In the genomic region with DNA sequence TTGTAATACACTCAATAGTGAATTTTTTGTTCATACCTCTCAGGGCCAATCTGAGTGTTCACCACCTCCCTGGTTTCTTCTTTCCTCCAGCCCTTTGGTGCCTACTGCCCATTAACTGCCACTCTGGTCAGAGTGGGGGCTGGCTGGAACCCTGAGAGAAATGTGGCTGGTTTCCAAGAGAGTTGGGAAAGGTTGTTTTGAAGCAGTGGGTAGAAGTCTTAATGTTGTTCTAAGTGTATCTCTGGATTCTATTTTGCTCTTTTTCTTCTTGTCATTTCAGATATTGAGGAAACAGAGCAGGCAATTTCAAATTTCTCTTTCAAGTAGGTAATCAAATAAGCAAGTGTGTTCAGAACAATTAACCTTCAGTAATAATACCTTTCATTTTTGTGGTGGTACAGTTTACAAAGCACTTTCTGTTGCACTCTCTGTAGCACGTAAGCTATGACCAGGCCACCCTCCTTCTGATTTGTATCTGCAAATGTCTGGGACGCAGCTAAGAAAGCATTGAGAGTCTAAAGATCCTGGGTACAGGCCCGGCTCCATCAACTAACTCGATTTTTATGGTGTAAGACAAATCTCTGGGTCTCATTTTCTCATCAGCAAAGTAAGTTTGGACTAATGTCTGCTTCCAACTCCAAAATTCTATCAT, we compare ENCODE assay signal across 21 cellular contexts. TPM values are rescaled to one million over a fixed set of nuclear protein-coding genes. Genes with fewer than 3 reads are reported as not detected.
A peak's percentile ranks its signal among the peaks of the same experiment; 100 is the strongest.
DNase-seq lines count a peak whose midpoint lies in the region; ATAC-seq and TF ChIP-seq lines count a peak whose summit lies in the region.
"Had no signal": no experiment of that assay in that cellular context is flagged by ENCODE, and none has a peak within 500 bp of the region (broad histone marks: within the 10 kb centered on the region; RNA-seq: fewer than 3 reads in every experiment).

No MANE protein-coding gene starts in this region.

- peak; percentile 64 for DNase-seq in amniotic epithelial cell (ENCODE audit: low read depth)
- DNase-seq in Right ventricle myocardium superior: no peak
- DNase-seq in mesothelial cell of epicardium (ENCODE audit: low spot score in 2 of 2, unreplicated experiment in 2 of 2): no peak
- DNase-seq in ureter (ENCODE audit: low spot score): no peak
- no peak for DNase-seq in UCSD-AML1 (lab: John Stamatoyannopoulos, UW; ENCODE audit: unreplicated experiment)
- no peak for DNase-seq in endothelial cell (ENCODE audit: low spot score)
- DNase-seq: activated gamma-delta T cell treated with Interleukin-2 at 50 U/mL for 16 hours; activated T-cell treated with anti-CD3 and anti-CD28 coated beads, Interleukin-2, amount 50 U/mL, for 1 hour; dermis blood vessel endothelial cell; DMS153; MG63; naive B cell; NCI-H1436; NCI-H526; pancreas; stimulated activated CD4-positive, alpha-beta T cell treated with anti-CD3 and anti-CD28 coated beads, Interleukin-1b, Interleukin-23, amount 100 ng/mL, for 48 hours; T1000 had no signal

- peak overlapping the region in 1 of 5 donors; percentile 11 for H3K9ac ChIP-seq in subcutaneous abdominal adipose tissue (ENCODE audit: low read length in 5 of 5)

- H3K4me3 Mint-ChIP-seq in mesothelial cell of epicardium (no peak overlapping the region), endothelial cell (ENCODE audit: unreplicated experiment) (no peak overlapping the region)
- H3K4me3 Mint-ChIP-seq: naive B cell had no signal

- H3K9me3 Mint-ChIP-seq in mesothelial cell of epicardium (no peaks in the 10 kb centered on the region), endothelial cell (ENCODE audit: unreplicated experiment) (no peaks in the 10 kb centered on the region)

- H3K27ac Mint-ChIP-seq in mesothelial cell of epicardium: peak overlapping the region; percentile 90
- H3K27ac Mint-ChIP-seq in endothelial cell (ENCODE audit: unreplicated experiment): no peak overlapping the region
- H3K27ac Mint-ChIP-seq: naive B cell had no signal

- no peak for TF ChIP-seq CTCF in mesothelial cell of epicardium (IDR thresholded peaks at IDR 0.05; ENCODE audit: unreplicated experiment)
- no peak for TF ChIP-seq CTCF in endothelial cell (IDR thresholded peaks at IDR 0.05; ENCODE audit: unreplicated experiment)

- H3K27me3 ChIP-seq in subcutaneous abdominal adipose tissue (ENCODE audit: control insufficient read depth in 5 of 5, insufficient read depth in 4 of 5, low read length in 5 of 5): no peaks in the 10 kb centered on the region
- H3K27me3 ChIP-seq: MG63, pancreas, suprapubic skin had no signal

- intact Hi-C loops in Right ventricle myocardium superior (cut with DNase I): no loop called here

- H3K4me1 ChIP-seq in subcutaneous abdominal adipose tissue (ENCODE audit: control insufficient read depth in 5 of 5, insufficient read depth in 5 of 5, low read length in 5 of 5): peaks cover 0 to 43% (median 35%) of the 10 kb centered on the region in 5 donors
- H3K4me1 ChIP-seq: HAP-1, pancreas, suprapubic skin had no signal

- H3K4me1 Mint-ChIP-seq in mesothelial cell of epicardium (peaks cover 59% of the 10 kb centered on the region), endothelial cell (ENCODE audit: unreplicated experiment) (peaks cover 14% of the 10 kb centered on the region)
- H3K4me1 Mint-ChIP-seq: naive B cell had no signal

- H3K27me3 Mint-ChIP-seq in mesothelial cell of epicardium (ENCODE audit: low read depth) (no peaks in the 10 kb centered on the region), endothelial cell (ENCODE audit: unreplicated experiment) (peaks cover 4% of the 10 kb centered on the region)

- peaks cover 0 to 20% (median 6%) of the 10 kb centered on the region in 5 donors for H3K36me3 ChIP-seq in subcutaneous abdominal adipose tissue (ENCODE audit: control insufficient read depth in 5 of 5, insufficient read depth in 5 of 5, low read length in 5 of 5)
- H3K36me3 ChIP-seq: MG63, pancreas, suprapubic skin had no signal

- peaks cover 15% of the 10 kb centered on the region for H3K36me3 Mint-ChIP-seq in mesothelial cell of epicardium
- H3K36me3 Mint-ChIP-seq in endothelial cell (ENCODE audit: low read depth, unreplicated experiment): no peaks in the 10 kb centered on the region

- H3K27ac ChIP-seq in subcutaneous abdominal adipose tissue (ENCODE audit: low read depth, low read length): peak overlapping the region; percentile 5
- H3K27ac ChIP-seq: pancreas, suprapubic skin had no signal

- peak; percentile 43 for ATAC-seq in Right ventricle myocardium superior (ENCODE audit: poor library complexity)
- ATAC-seq: activated CD4-positive, CD25-positive, alpha-beta regulatory T cell treated with anti-CD3 and anti-CD28 coated beads, Interleukin-2, amount 50 U/mL, for 24 hours; pancreas had no signal

- no peak overlapping the region for H3K4me3 ChIP-seq in subcutaneous abdominal adipose tissue (ENCODE audit: low read depth in 1 of 5, low read length in 5 of 5)
- H3K4me3 ChIP-seq: HAP-1, MG63, pancreas, suprapubic skin had no signal

- H3K9me3 ChIP-seq in subcutaneous abdominal adipose tissue (ENCODE audit: control insufficient read depth in 5 of 5, low read length in 5 of 5): no peaks in the 10 kb centered on the region
- H3K9me3 ChIP-seq: HAP-1, MG63, pancreas, suprapubic skin had no signal

RNA-seq across cellular contexts. Expression of gene SLC1A3, which starts 8.4 kb away (rescaled TPM):
- total RNA-seq in Right ventricle myocardium superior (93.8 TPM), mesothelial cell of epicardium (55.0 to 59.4 TPM (median 56.3 TPM) in 3 replicates), ureter (33.4 TPM), endothelial cell (ENCODE audit: unreplicated experiment) (4.0 TPM)
